12 cellular contexts compared by ENCODE assay signal in the genomic region with DNA sequence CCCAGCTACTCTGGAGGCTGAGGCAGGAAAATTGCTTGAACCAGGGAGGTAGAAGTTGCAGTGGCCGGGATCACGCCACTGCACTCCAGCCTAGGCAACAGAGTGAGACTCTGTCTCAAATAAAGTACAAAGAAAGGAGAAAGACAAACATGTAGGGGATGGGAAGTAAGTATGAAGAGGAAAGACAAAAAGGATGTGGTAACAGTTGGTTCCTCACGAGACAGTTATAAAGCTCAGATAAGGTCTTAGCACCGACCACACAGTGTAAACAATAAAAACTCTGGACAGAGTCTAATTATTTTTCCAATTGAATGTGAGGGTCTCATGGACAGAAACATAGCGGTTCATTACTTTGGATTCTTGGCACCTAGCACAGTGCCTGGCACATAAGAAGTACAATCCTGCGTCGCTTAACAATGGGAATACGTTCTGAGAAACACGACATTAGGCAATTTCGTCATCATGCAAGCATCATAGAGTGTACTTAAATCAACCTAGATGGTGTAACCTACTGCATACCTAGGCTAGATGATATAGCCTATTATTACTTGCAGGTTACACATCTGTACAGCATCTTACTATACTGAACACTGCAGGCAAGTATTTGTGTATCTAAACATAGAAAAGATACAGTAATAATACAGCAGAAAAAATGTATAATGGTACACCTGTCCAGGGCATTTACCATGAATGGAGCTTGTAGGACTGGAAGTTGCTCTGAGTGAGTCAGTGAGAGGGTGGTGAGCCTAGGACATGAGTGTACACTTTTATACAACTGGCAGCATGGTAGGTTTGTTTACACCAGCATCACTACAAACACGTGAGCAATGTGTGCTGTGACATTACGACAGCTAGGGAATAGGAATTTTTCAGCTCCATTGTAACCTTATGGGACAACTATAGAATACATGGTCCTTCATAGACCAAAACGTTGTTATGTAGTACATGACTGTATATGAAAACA. TPM values are rescaled to one million over a fixed set of nuclear protein-coding genes. Genes with fewer than 3 reads are reported as not detected.
DNase-seq lines count a peak whose midpoint lies in the region; ATAC-seq, FAIRE-seq and TF ChIP-seq lines count a peak whose summit lies in the region.
"Had no signal": no experiment of that assay in that cellular context is flagged by ENCODE, and none has a peak within 500 bp of the region (broad histone marks: within the 10 kb centered on the region; RNA-seq: fewer than 3 reads in every experiment).

No MANE protein-coding gene starts in this region.

- peaks cover 19% of the 10 kb centered on the region for H3K4me1 Mint-ChIP-seq in CD8-positive, alpha-beta T cell (ENCODE audit: low read depth)

- peak overlapping the region; percentile 2 for H3K27ac Mint-ChIP-seq in CD8-positive, alpha-beta T cell

- in situ Hi-C loops in GM12878 (cut with MboI): no loop called here

- no peak for FAIRE-seq in GM12878 (lab: Jason Lieb, UNC)
- FAIRE-seq: G401.6 had no signal

- H3K4me1 ChIP-seq in CD8-positive, alpha-beta T cell (ENCODE audit: insufficient read depth, low read length): peaks cover 11% of the 10 kb centered on the region
- peaks cover 11% of the 10 kb centered on the region for H3K4me1 ChIP-seq in GM12878 (ENCODE audit: control insufficient read depth, insufficient read depth, low read length)
- H3K4me1 ChIP-seq: parathyroid adenoma had no signal

- no peaks in the 10 kb centered on the region for H3K36me3 Mint-ChIP-seq in CD8-positive, alpha-beta T cell

- no peak for DNase-seq in CD8-positive, alpha-beta T cell
- peak; percentile 21 for DNase-seq in GM20000 (ENCODE audit: low spot score)
- DNase-seq in GM12878 (ENCODE audit: low read depth, low spot score): no peak
- no peak for DNase-seq in NCI-H226
- no peak for DNase-seq in globus pallidus (ENCODE audit: low spot score)
- no peak for DNase-seq in medulla oblongata (ENCODE audit: extremely low spot score)
- DNase-seq: head of caudate nucleus had no signal

- H3K36me3 ChIP-seq in CD8-positive, alpha-beta T cell (ENCODE audit: insufficient read depth, low read length): no peaks in the 10 kb centered on the region
- peaks cover 0 to 4% of the 10 kb centered on the region in 2 experiments; a peak in 2 of 4 replicates for H3K36me3 ChIP-seq in GM12878 (ENCODE audit: control insufficient read depth in 2 of 2, insufficient read depth in 2 of 2, low read length in 1 of 2)

- TF ChIP-seq RAD21 in GM12878 (IDR thresholded peaks at IDR 0.05; ENCODE audit: insufficient read depth, low read depth, low read length): no peak

- peak overlapping the region; percentile 34; the same call in 1 of the 2 replicates for H3K4me2 ChIP-seq in GM12878 (ENCODE audit: control insufficient read depth, insufficient read depth)

- H4K20me1 ChIP-seq in GM12878 (ENCODE audit: control insufficient read depth, insufficient read depth): no peaks in the 10 kb centered on the region

- BruUV-seq in GM12878 (replicated peaks; lab: Mats Ljungman, UMichigan): no TSS peak

- intact Hi-C loops in CD8-positive, alpha-beta T cell (cut with DNase I, micrococcal nuclease): no loop called here
- intact Hi-C loops in GM12878 (cut with micrococcal nuclease; ENCODE audit: unreplicated experiment): no loop called here

- 68% methylated on average over 13 of the region's 13 CpGs for WGBS in GM12878 (ENCODE audit: insufficient coverage, insufficient replicate concordance, low lambda C conversion rate, missing lambda C conversion rate)

- TF ChIP-seq EP300 in GM12878 (IDR thresholded peaks at IDR 0.05; ENCODE audit: borderline replicate concordance in 1 of 2, control insufficient read depth in 1 of 2, low read depth in 2 of 2, low read length in 2 of 2): no peak

- H3K27me3 ChIP-seq in CD8-positive, alpha-beta T cell (ENCODE audit: insufficient read depth, low read length): no peaks in the 10 kb centered on the region
- no peaks in the 10 kb centered on the region for H3K27me3 ChIP-seq in GM12878 (replicated peaks in 1 of 2; ENCODE audit: control insufficient read depth in 2 of 2, insufficient read depth in 2 of 2, low read length in 1 of 2)

- no peak for TF ChIP-seq CTCF in CD8-positive, alpha-beta T cell (IDR thresholded peaks at IDR 0.05)
- TF ChIP-seq CTCF in GM20000 (IDR thresholded peaks at IDR 0.05; ENCODE audit: extremely low read depth, missing control alignments) (no peak), GM12878 (IDR thresholded peaks at IDR 0.05 in 2 of 3, conservative IDR thresholded peaks at IDR 0.05 in 1 of 3; ENCODE audit: control insufficient read depth in 2 of 3, extremely low read depth in 1 of 3, insufficient read depth in 1 of 3, low read depth in 3 of 3, low read length in 3 of 3) (no peak)

- no peak for TF ChIP-seq POLR2A in GM12878 (IDR thresholded peaks at IDR 0.05; ENCODE audit: low read depth, low read length)

- H2AFZ ChIP-seq in GM12878 (ENCODE audit: control insufficient read depth, low read depth, low read length): peak overlapping the region; percentile 45
- H2AFZ ChIP-seq: parathyroid adenoma had no signal

- H3K27ac ChIP-seq in CD8-positive, alpha-beta T cell (ENCODE audit: low read depth, low read length): no peak overlapping the region
- H3K27ac ChIP-seq in GM12878 (ENCODE audit: control insufficient read depth, insufficient read depth): peak overlapping the region; percentile 50
- H3K27ac ChIP-seq: parathyroid adenoma, SK-N-MC had no signal

- peak; percentile 48 for ATAC-seq in CD8-positive, alpha-beta T cell
- ATAC-seq in HG03565 (IDR thresholded peaks at IDR 0.05; ENCODE audit: unreplicated experiment): peak; percentile 77
- ATAC-seq in GM12878: peak; percentile 64
- ATAC-seq in HG03025 (IDR thresholded peaks at IDR 0.05; ENCODE audit: low FRiP score, unreplicated experiment): no peak

- SMC1A ChIA-PET in GM12878 (lab: Charles Lee; ENCODE audit: uncharacterized antibody, unreplicated experiment): interaction anchor here (1.4 to 3.3 kb wide), 3 partner anchors 8 to 48 kb away, joined by 4 to 16 read pairs (median 4); no protein-coding TSS in a partner anchor

- RAD21 ChIA-PET in GM12878 (lab: Charles Lee; ENCODE audit: unreplicated experiment): no interaction called here

- CTCF ChIA-PET in CD8-positive, alpha-beta T cell (lab: Charles Lee): interaction anchor here (1.3 kb wide), 1 partner anchor 48 kb away, joined by 8 read pairs; no protein-coding TSS in a partner anchor
- CTCF ChIA-PET in GM12878 (lab: Yijun Ruan, JAX): interaction anchor here (0.9 to 1.4 kb wide), 3 partner anchors 10 to 47 kb away, joined by 3 read pairs; no protein-coding TSS in a partner anchor

- no peaks in the 10 kb centered on the region for H3K9me3 ChIP-seq in CD8-positive, alpha-beta T cell (ENCODE audit: low read length)
- H3K9me3 ChIP-seq in GM12878 (replicated peaks; ENCODE audit: control insufficient read depth, insufficient read depth, low read length): no peaks in the 10 kb centered on the region

- no peaks in the 10 kb centered on the region for H3K9me3 Mint-ChIP-seq in CD8-positive, alpha-beta T cell

- H3K9ac ChIP-seq in GM12878 (ENCODE audit: control insufficient read depth, insufficient read depth, low read length): no peak overlapping the region
- H3K9ac ChIP-seq: parathyroid adenoma had no signal

- H3K4me3 Mint-ChIP-seq in CD8-positive, alpha-beta T cell: peak overlapping the region; percentile 62

- H3K79me2 ChIP-seq in GM12878 (ENCODE audit: control insufficient read depth, insufficient read depth, low read length): no peaks in the 10 kb centered on the region; the same call in 1 of the 2 replicates
- H3K79me2 ChIP-seq: parathyroid adenoma had no signal

- no peaks in the 10 kb centered on the region for H3K27me3 Mint-ChIP-seq in CD8-positive, alpha-beta T cell (ENCODE audit: low read depth)

- no peak overlapping the region for H3K4me3 ChIP-seq in CD8-positive, alpha-beta T cell (ENCODE audit: low read depth, low read length)
- H3K4me3 ChIP-seq in GM12878: no peak overlapping the region
- H3K4me3 ChIP-seq: SK-N-MC had no signal

- POLR2A ChIA-PET in CD8-positive, alpha-beta T cell (lab: Charles Lee): no interaction called here
- POLR2A ChIA-PET in GM12878 (lab: Charles Lee): interaction anchor here (0.7 to 1.5 kb wide), 4 partner anchors 19 to 38 kb away, joined by 3 to 4 read pairs (median 3); partner anchors contain the start of gene MBOAT1

TF ChIP-seq in GM12878, 131 proteins besides CTCF, POLR2A, EP300 and RAD21 (continues in another document):
- no peak for TF ChIP-seq MYB (IDR thresholded peaks at IDR 0.05; ENCODE audit: borderline replicate concordance, low read depth, low read length)
- TF ChIP-seq BCL11A (IDR thresholded peaks at IDR 0.05; ENCODE audit: low read depth, low read length): no peak
- TF ChIP-seq SRF (IDR thresholded peaks at IDR 0.05; ENCODE audit: low read depth in 2 of 2, low read length in 2 of 2): no peak
- no peak for TF ChIP-seq ELK1 (IDR thresholded peaks at IDR 0.05; ENCODE audit: low read depth, low read length)
- TF ChIP-seq IKZF1 (conservative IDR thresholded peaks at IDR 0.05): no peak

RNA-seq across cellular contexts. Expression of gene MBOAT1, which starts 38.2 kb away (rescaled TPM):
- 1 to 10 TPM; 5.9 to 6.5 TPM for total RNA-seq in CD8-positive, alpha-beta T cell
- 52.4 and 54.2 TPM in 2 replicates for total RNA-seq in GM12878 (2013; cell fraction: nucleolus; rRNA removed)
- total RNA-seq in GM12878 (2014; rRNA removed) (21.0 and 22.7 TPM in 2 replicates), GM12878 (2014; rRNA removed; fragmentation: Illumina TruSeq; extraction: Trizol) (17.0 and 17.2 TPM in 2 replicates), GM12878 (2021) (18.2 and 19.3 TPM in 2 replicates)
- 7.0 TPM for polyA plus RNA-seq in GM12878 (2011; ENCODE audit: low read depth)
- polyA plus RNA-seq in GM12878 (2011; rRNA removed) (13.9 and 16.1 TPM in 2 replicates), GM12878 (2014; fragmentation: Illumina TruSeq; extraction: Trizol) (13.3 and 20.8 TPM in 2 replicates), GM12878 (2014; fragmentation: Nextera tagmentation; extraction: Ambion mirVana) (under 1 TPM; 0.39 to 0.44 TPM), GM12878 (2014; rRNA removed) (7.6 and 9.9 TPM in 2 replicates), GM12878 (2016; fragmentation: Nextera tagmentation; extraction: Ambion mirVana) (1 to 10 TPM; 4.6 to 7.7 TPM)
- polyA plus RNA-seq in GM12878 (2011; cell fraction: cytosol; rRNA removed): 9.0 and 11.4 TPM in 2 replicates
- 17.9 and 22.1 TPM in 2 replicates for polyA plus RNA-seq in GM12878 (2011; cell fraction: nucleus; rRNA removed)
- polyA plus RNA-seq in GM12878 (2012): 6.3 and 9.0 TPM in 2 replicates
- polyA minus RNA-seq in GM12878 (2011; rRNA and poly(A)+ RNA removed): 33.9 and 34.7 TPM in 2 replicates
- 17.2 and 17.4 TPM in 2 replicates for polyA minus RNA-seq in GM12878 (2011; cell fraction: cytosol; rRNA and poly(A)+ RNA removed)
- 17.4 and 22.4 TPM in 2 replicates for polyA minus RNA-seq in GM12878 (2011; cell fraction: nucleus; rRNA and poly(A)+ RNA removed)
